8 cellular contexts compared by ENCODE assay signal in the genomic region with DNA sequence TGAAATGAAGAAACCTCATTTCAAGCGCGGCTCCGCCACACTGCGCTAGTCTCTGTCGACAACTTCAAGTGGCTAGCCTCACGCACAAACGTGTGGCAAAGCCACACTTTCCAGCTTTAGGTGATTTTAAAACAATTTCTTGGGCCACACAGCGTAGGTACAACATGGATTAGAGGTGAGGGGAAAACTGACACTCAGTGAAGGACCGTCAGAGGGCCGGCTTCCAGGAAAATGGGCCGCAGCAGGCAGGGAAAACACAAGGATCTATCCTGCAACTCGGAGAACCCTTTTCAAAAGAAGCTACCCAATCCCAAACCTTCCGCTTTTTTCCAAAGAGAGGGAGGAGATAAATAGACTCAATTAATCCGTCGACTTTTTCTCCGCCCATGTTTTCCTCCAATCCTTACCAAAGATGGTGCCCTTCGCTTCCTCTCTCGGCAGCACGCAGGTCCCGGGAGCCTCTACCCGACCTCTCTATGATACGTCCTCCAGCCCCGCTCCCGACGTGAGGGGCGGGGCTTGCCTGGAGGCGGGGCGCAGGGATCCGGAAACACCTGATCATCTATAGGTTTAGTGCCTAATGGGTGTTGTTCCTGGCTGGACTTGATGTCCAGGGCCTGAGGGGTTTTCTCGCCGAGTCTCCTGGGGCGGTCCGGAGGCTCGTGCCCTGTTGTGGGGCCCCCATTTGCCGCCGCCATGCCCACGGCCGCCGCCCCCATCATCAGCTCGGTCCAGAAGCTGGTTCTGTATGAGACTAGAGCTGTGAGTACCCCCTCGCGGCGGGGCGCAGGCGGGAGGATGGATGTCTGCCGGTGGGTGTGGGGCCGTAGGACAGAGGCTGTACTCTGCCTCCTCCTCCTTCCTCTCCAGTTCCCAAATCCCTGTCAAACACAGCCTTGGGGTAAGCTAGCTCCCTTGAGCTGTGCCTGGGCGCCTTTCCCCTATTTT. TPM values are rescaled to one million over a fixed set of nuclear protein-coding genes. Genes with fewer than 3 reads are reported as not detected.
DNase-seq lines count a peak whose midpoint lies in the region; FAIRE-seq and TF ChIP-seq lines count a peak whose summit lies in the region.

Gene AK9, minus strand, starts transcription at position 463 of the 948 bp plus-strand sequence. CDS start 15,457 bp downstream, outside the sequence.
Gene FIG4, plus strand, starts transcription at position 557 of the 948 bp plus-strand sequence. Its CDS starts 140 bp downstream, at position 697.

- H2BK120ac ChIP-seq in H1 (replicated peaks; ENCODE audit: low read depth, low read length) (no peak within 1 kb of the TSS), mesendoderm (ENCODE audit: low read depth, low read length) (no peak within 1 kb of the TSS)

- H3K79me1 ChIP-seq in H1 (ENCODE audit: low read depth, low read length) (no peaks in the 10 kb centered on the region), mesendoderm (ENCODE audit: low read length) (no peaks in the 10 kb centered on the region)

- no peak for TF ChIP-seq CTCF in GM20000 (IDR thresholded peaks at IDR 0.05; ENCODE audit: extremely low read depth, missing control alignments)
- TF ChIP-seq CTCF in H1 (IDR thresholded peaks at IDR 0.05; ENCODE audit: control extremely low read depth in 1 of 3, insufficient read depth in 1 of 3, low read depth in 1 of 3, low read length in 3 of 3): 0 out of 4 replicates have a peak, but pooled peaks of 1 of the 3 experiments have one; percentile 6

- H3K9ac ChIP-seq in H1 (replicated peaks in 1 of 4; ENCODE audit: extremely low read depth in 1 of 4, low read depth in 3 of 4, low read length in 3 of 4) (peak within 1 kb of the TSS; percentile 66 to 72 (median 70)), mesendoderm (ENCODE audit: low read length) (peak within 1 kb of the TSS; percentile 53)

- CTCF ChIA-PET in H1 (lab: Charles Lee; ENCODE audit: partially characterized antibody): interaction anchor here (1.0 to 1.2 kb wide), 2 partner anchors 11 to 349 kb away, joined by 5 to 6 read pairs; no protein-coding TSS in a partner anchor

- H3K4ac ChIP-seq in H1 (replicated peaks; ENCODE audit: insufficient read length, low read depth, low read length): no peak within 1 kb of the TSS
- no peak within 1 kb of the TSS for H3K4ac ChIP-seq in mesendoderm (ENCODE audit: low read depth, low read length)

- H4K20me1 ChIP-seq in H1 (replicated peaks in 1 of 2; ENCODE audit: control insufficient read depth in 1 of 2, insufficient read depth in 2 of 2, low read length in 2 of 2): peaks cover 0 to 1% of the 10 kb centered on the region in 2 experiments

- H2AK5ac ChIP-seq in H1 (ENCODE audit: low read depth, low read length) (no peak within 1 kb of the TSS), mesendoderm (ENCODE audit: low read length) (no peak within 1 kb of the TSS)

- no peak for TF ChIP-seq EP300 in H1 (IDR thresholded peaks at IDR 0.05; ENCODE audit: borderline replicate concordance in 1 of 2, low read depth in 2 of 2, low read length in 2 of 2)

- TF ChIP-seq POLR2A in H1 (IDR thresholded peaks at IDR 0.05; ENCODE audit: control extremely low read depth in 1 of 2, low read depth in 2 of 2, low read length in 2 of 2): peak; percentile 57 to 71

- H2AFZ ChIP-seq in H1 (ENCODE audit: low read length): peak within 1 kb of the TSS; percentile 90

- H3K27ac ChIP-seq in H1 (ENCODE audit: low read depth, low read length): peak within 1 kb of the TSS; percentile 42
- peak within 1 kb of the TSS; percentile 63 for H3K27ac ChIP-seq in mesendoderm (ENCODE audit: low read depth, low read length)

- no peak within 1 kb of the TSS for H3K23ac ChIP-seq in H1 (ENCODE audit: insufficient read length)
- no peak within 1 kb of the TSS for H3K23ac ChIP-seq in mesendoderm (ENCODE audit: low read length)

- peak in 1 of 2 experiments; percentile 21; a peak in 2 of 4 replicates for TF ChIP-seq RAD21 in H1 (IDR thresholded peaks at IDR 0.05 in 1 of 2, conservative IDR thresholded peaks at IDR 0.05 in 1 of 2; ENCODE audit: low read depth in 2 of 2, low read length in 2 of 2)

- H4K5ac ChIP-seq in H1 (ENCODE audit: insufficient read length, low read depth, low read length) (no peak within 1 kb of the TSS), mesendoderm (ENCODE audit: low read length) (no peak within 1 kb of the TSS)

- peak; percentile 55 for FAIRE-seq in H1 (lab: Jason Lieb, UNC)

- H3K79me2 ChIP-seq in H1 (ENCODE audit: control insufficient read depth in 1 of 2, insufficient read depth in 2 of 2, low read length in 2 of 2): peaks cover 0 to 29% of the 10 kb centered on the region in 2 experiments; a peak in 2 of 4 replicates
- no peaks in the 10 kb centered on the region for H3K79me2 ChIP-seq in mesendoderm (ENCODE audit: control insufficient read depth, insufficient read depth, low read length)

- H3K4me2 ChIP-seq in H1 (ENCODE audit: insufficient read depth in 1 of 2, low read depth in 2 of 2, low read length in 2 of 2): peak within 1 kb of the TSS; percentile 72 to 94
- H3K4me2 ChIP-seq in mesendoderm (ENCODE audit: low read length): peak within 1 kb of the TSS; percentile 87

- H4K8ac ChIP-seq in H1 (ENCODE audit: extremely low read depth, insufficient read depth, low read length) (peak within 1 kb of the TSS; percentile 63; the same call in 1 of the 2 replicates), mesendoderm (ENCODE audit: low read depth, low read length) (peak within 1 kb of the TSS; percentile 87)

- DNase-seq in COLO829 (ENCODE audit: low spot score): peak; percentile 67
- DNase-seq in GM20000 (ENCODE audit: low spot score): peak; percentile 90
- peak; percentile 90 for DNase-seq in HT-29 (ENCODE audit: low spot score)
- DNase-seq in NK-92 treated with Interleukin-12 subunit alpha and Interleukin-12 subunit beta, amount 100 ng/mL, for 24 hours (lab: John Stamatoyannopoulos, UW): peak; percentile 84
- peak; percentile 73 to 80 (median 77) for DNase-seq in activated CD8-positive, alpha-beta memory T cell treated with anti-CD3 and anti-CD28 coated beads for 48 hours (ENCODE audit: low read depth in 2 of 3, low spot score in 2 of 3)
- peak; percentile 84 to 95 for DNase-seq in H1 (ENCODE audit: low read depth in 1 of 2, low spot score in 2 of 2)
- peak; percentile 97 for DNase-seq in mesendoderm
- peak; percentile 77 for DNase-seq in stimulated activated CD8-positive, alpha-beta memory T cell treated with anti-CD3 and anti-CD28 coated beads, Interleukin-15, amount 100 ng/mL, for 1 hour (ENCODE audit: low read depth)

- peaks cover 0 to 4% (median 1%) of the 10 kb centered on the region in 4 experiments; a peak in 3 of 8 replicates for H3K36me3 ChIP-seq in H1 (ENCODE audit: control insufficient read depth in 2 of 4, insufficient read depth in 4 of 4, low read length in 3 of 4)
- no peaks in the 10 kb centered on the region for H3K36me3 ChIP-seq in mesendoderm (ENCODE audit: control insufficient read depth, insufficient read depth, low read length)

- H3K56ac ChIP-seq in H1 (replicated peaks; ENCODE audit: insufficient read length, low read depth, low read length) (no peak within 1 kb of the TSS), mesendoderm (ENCODE audit: low read length) (peak within 1 kb of the TSS; percentile 79)

- H3K4me3 ChIP-seq in H1 (ENCODE audit: extremely low read depth in 1 of 4, insufficient read depth in 2 of 4, low read depth in 3 of 4, low read length in 4 of 4) (peak within 1 kb of the TSS; percentile 69 to 95 (median 84)), mesendoderm (ENCODE audit: low read length) (peak within 1 kb of the TSS; percentile 77)

- 2% methylated on average over 40 of the region's 48 CpGs; no CpG with 5 or more reads in 1 of the 2 experiments for WGBS in H1 (ENCODE audit: extremely low coverage in 1 of 2, insufficient coverage in 1 of 2, insufficient read length in 1 of 2, insufficient replicate concordance in 2 of 2, low coverage in 1 of 2, low lambda C conversion rate in 2 of 2, missing lambda C conversion rate in 1 of 2), 2 experiments
- no CpG with 5 or more reads among the region's 48 CpGs for WGBS in mesendoderm (ENCODE audit: extremely low coverage, insufficient coverage, low lambda C conversion rate)

- H3K18ac ChIP-seq in H1 (ENCODE audit: extremely low read depth, low read length) (peak within 1 kb of the TSS; percentile 38; the same call in 1 of the 2 replicates), mesendoderm (ENCODE audit: low read length) (no peak within 1 kb of the TSS)

- POLR2A ChIA-PET in H1 (lab: Charles Lee; ENCODE audit: partially characterized antibody): interaction anchor here (1.0 to 3.8 kb wide), 5 partner anchors 10 to 349 kb away, joined by 3 to 15 read pairs (median 4); no protein-coding TSS in a partner anchor

- H3K27me3 ChIP-seq in H1 (replicated peaks in 1 of 4; ENCODE audit: control insufficient read depth in 3 of 4, extremely low read depth in 1 of 4, insufficient read depth in 3 of 4, low read length in 3 of 4) (no peaks in the 10 kb centered on the region), mesendoderm (ENCODE audit: insufficient read depth, low read length, poor library complexity) (no peaks in the 10 kb centered on the region)

- H2BK12ac ChIP-seq in H1 (ENCODE audit: low read depth, low read length): no peak within 1 kb of the TSS

- H2BK15ac ChIP-seq in H1 (ENCODE audit: low read length): no peak within 1 kb of the TSS
- H2BK15ac ChIP-seq in mesendoderm (replicated peaks; ENCODE audit: low read depth): no peak within 1 kb of the TSS

- no peaks in the 10 kb centered on the region for H3K9me3 ChIP-seq in H1 (ENCODE audit: insufficient read depth in 2 of 2, low read depth in 1 of 2, low read length in 1 of 2)

- peaks cover 6% of the 10 kb centered on the region for H3K23me2 ChIP-seq in H1 (ENCODE audit: low read depth, low read length)

- H4K91ac ChIP-seq in H1 (replicated peaks; ENCODE audit: insufficient read length, low read length): no peak within 1 kb of the TSS

- H2BK20ac ChIP-seq in H1 (ENCODE audit: low read length): no peak within 1 kb of the TSS

- H3K14ac ChIP-seq in H1 (ENCODE audit: insufficient read length): no peak within 1 kb of the TSS

- H3K4me1 ChIP-seq in H1 (replicated peaks in 1 of 4; ENCODE audit: control insufficient read depth in 3 of 4, insufficient read depth in 4 of 4, low read length in 3 of 4) (peaks cover 0 to 2% (median 0%) of the 10 kb centered on the region in 4 experiments; a peak in 1 of 7 replicates), mesendoderm (ENCODE audit: control insufficient read depth, low read depth, low read length) (no peaks in the 10 kb centered on the region)

- H2BK5ac ChIP-seq in H1 (ENCODE audit: low read depth, low read length) (0 out of 2 replicates have a peak within 1 kb of the TSS, but pooled peaks have one; percentile 63), mesendoderm (ENCODE audit: low read length) (no peak within 1 kb of the TSS)

RNA-seq across cellular contexts. Expression of gene AK9, which starts in this region (rescaled TPM):
- total RNA-seq in HT-29 (2014; rRNA removed; shearing (Covaris generic)): 1.5 and 2.1 TPM in 2 replicates
- 1.8 and 2.7 TPM in 2 replicates for total RNA-seq in H1 (2021; fragmentation: NEBNext Ultra II Directional; extraction: Animal tissue kit (Norgen Biotek cat#: 25700))
- polyA plus RNA-seq in H1 (2011; rRNA removed): 1.0 and 2.2 TPM in 2 replicates
- 2.1 TPM for polyA plus RNA-seq in H1 (2011; cell fraction: cytosol; rRNA removed)
- polyA plus RNA-seq in H1 (2011; cell fraction: nucleus; rRNA removed): 0.94 TPM
- polyA plus RNA-seq in H1 (2012, experiment 1 of 2): 1.4 to 4.2 TPM (median 2.3 TPM) in 4 replicates
- polyA plus RNA-seq in H1 (2012, experiment 2 of 2): 0.20 TPM
- polyA plus RNA-seq in H1 (2013, experiment 1 of 2): 3.2 TPM
- 3.4 TPM for polyA plus RNA-seq in H1 (2013, experiment 2 of 2)
- polyA minus RNA-seq in H1 (2011; rRNA and poly(A)+ RNA removed): 0.79 and 1.3 TPM in 2 replicates
- 1.3 TPM for polyA minus RNA-seq in H1 (2011; cell fraction: cytosol; rRNA and poly(A)+ RNA removed)
- polyA minus RNA-seq in H1 (2011; cell fraction: nucleus; rRNA and poly(A)+ RNA removed): 3.1 TPM
- polyA plus RNA-seq in mesendoderm (2013, experiment 1 of 2): 1.8 TPM
- polyA plus RNA-seq in mesendoderm (2013, experiment 2 of 2): 1.5 TPM

RNA-seq across cellular contexts. Expression of gene FIG4, which starts in this region (rescaled TPM):
- total RNA-seq in HT-29 (2014; rRNA removed; shearing (Covaris generic)): 6.5 and 6.6 TPM in 2 replicates
- 21.3 and 21.9 TPM in 2 replicates for total RNA-seq in H1 (2021; fragmentation: NEBNext Ultra II Directional; extraction: Animal tissue kit (Norgen Biotek cat#: 25700))
- polyA plus RNA-seq in H1 (2011; rRNA removed): 7.7 and 11.8 TPM in 2 replicates
- 16.6 TPM for polyA plus RNA-seq in H1 (2011; cell fraction: cytosol; rRNA removed)
- 8.2 TPM for polyA plus RNA-seq in H1 (2011; cell fraction: nucleus; rRNA removed)
- 17.4 to 23.1 TPM (median 18.4 TPM) in 4 replicates for polyA plus RNA-seq in H1 (2012, experiment 1 of 2)
- polyA plus RNA-seq in H1 (2012, experiment 2 of 2): 1.8 TPM
- 13.2 TPM for polyA plus RNA-seq in H1 (2013, experiment 1 of 2)
- polyA plus RNA-seq in H1 (2013, experiment 2 of 2): 10.8 TPM
- 20.0 and 33.3 TPM in 2 replicates for polyA minus RNA-seq in H1 (2011; rRNA and poly(A)+ RNA removed)
- polyA minus RNA-seq in H1 (2011; cell fraction: cytosol; rRNA and poly(A)+ RNA removed): 15.3 TPM
- 27.3 TPM for polyA minus RNA-seq in H1 (2011; cell fraction: nucleus; rRNA and poly(A)+ RNA removed)
- polyA plus RNA-seq in mesendoderm (2013, experiment 1 of 2): 7.7 TPM
- 7.8 TPM for polyA plus RNA-seq in mesendoderm (2013, experiment 2 of 2)

Comparison
In these comparisons a context has a peak if more than half of its experiments do, and no peak if none do; other contexts are left out.
1. Peak in every context shown above with its lines: DNase-seq, H3K4me3 ChIP-seq and H3K27ac ChIP-seq.